1 cellular context compared by ENCODE assay signal in the genomic region with DNA sequence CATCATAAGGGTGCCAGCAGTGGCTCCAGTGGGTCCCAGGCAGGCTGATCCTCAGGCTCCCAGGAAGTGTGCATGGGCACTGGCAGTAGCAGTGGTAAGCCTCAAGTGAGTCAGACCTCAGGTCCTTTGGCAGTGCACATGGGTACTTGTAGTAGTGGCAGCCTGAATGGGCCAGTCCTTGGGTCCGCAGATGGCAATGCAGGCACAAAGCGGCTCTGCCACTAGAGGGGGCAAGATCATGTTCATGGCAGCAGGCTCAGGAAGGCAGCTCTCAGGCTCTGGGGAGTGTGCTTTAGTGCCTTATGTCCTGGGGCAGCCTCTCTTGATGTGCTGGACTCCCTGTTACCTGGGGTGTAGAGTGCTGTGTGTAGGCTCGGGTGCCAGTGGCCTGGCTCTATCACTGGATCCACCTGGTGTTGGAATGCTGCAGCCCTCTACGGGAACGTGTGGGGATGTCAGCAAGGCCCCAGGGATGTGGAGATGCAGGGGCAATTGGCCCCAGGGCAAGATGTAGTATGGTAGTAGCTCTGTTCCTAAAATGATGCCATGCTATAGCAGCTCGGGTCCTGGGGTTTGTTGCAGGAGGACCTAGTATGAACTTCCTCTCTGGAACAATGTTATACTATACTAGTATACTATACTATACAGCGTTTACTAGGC.
TF ChIP-seq lines count a peak whose summit lies in the region.

No MANE protein-coding gene starts in this region.

TF ChIP-seq in K562, 482 proteins besides CTCF, POLR2A, EP300 and RAD21:
- TF ChIP-seq ETV5 (CRISPR knock-in tag; IDR thresholded peaks at IDR 0.05; ENCODE audit: low read depth): peak; percentile 51; the same call in 1 of the 2 replicates
- peak; percentile 11; the same call in 1 of the 2 replicates for TF ChIP-seq CBX5 (IDR thresholded peaks at IDR 0.05; ENCODE audit: borderline replicate concordance, low read depth)
- peak; percentile 35; the same call in 1 of the 2 replicates for TF ChIP-seq SMC3 (conservative IDR thresholded peaks at IDR 0.05; ENCODE audit: insufficient read depth, low read depth, low read length)
- no peak for TF ChIP-seq NEUROD1 (IDR thresholded peaks at IDR 0.05; ENCODE audit: borderline replicate concordance, low read depth, low read length, partially characterized antibody)
- TF ChIP-seq, protein P1, sequence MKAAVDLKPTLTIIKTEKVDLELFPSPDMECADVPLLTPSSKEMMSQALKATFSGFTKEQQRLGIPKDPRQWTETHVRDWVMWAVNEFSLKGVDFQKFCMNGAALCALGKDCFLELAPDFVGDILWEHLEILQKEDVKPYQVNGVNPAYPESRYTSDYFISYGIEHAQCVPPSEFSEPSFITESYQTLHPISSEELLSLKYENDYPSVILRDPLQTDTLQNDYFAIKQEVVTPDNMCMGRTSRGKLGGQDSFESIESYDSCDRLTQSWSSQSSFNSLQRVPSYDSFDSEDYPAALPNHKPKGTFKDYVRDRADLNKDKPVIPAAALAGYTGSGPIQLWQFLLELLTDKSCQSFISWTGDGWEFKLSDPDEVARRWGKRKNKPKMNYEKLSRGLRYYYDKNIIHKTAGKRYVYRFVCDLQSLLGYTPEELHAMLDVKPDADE (conservative IDR thresholded peaks at IDR 0.05; ENCODE audit: control insufficient read depth, low read depth, low read length): 0 out of 2 replicates have a peak, but pooled peaks have one; percentile 25
- no peak for TF ChIP-seq HNRNPLL (IDR thresholded peaks at IDR 0.05; ENCODE audit: low read depth, low read length, poor library complexity, severe bottlenecking)
- no peak for TF ChIP-seq FOXM1 (IDR thresholded peaks at IDR 0.05; ENCODE audit: low read depth)
- no peak for TF ChIP-seq FOXM1 (CRISPR knock-in tag; IDR thresholded peaks at IDR 0.05; ENCODE audit: low read depth)
